26 cellular contexts compared by ENCODE assay signal in the genomic region with DNA sequence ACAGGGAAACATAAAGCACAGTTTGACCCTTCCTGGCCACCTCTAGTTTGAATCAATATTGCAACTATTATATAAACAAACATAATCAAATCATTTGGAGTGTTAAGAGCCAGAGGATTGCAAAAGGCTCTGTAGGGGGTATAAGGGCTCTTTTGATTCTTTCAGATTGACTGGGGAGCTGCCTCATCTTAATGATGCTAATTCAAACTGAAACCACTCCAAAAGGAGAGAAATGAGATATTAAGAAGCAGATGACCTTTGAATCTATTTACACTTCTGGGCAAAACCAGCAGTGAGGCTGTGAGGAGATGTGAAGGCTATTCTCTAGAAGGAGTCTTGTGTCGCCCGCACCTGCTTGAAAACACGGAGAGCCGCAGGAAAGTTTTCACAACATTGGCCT.
DNase-seq lines count a peak whose midpoint lies in the region; ATAC-seq and TF ChIP-seq lines count a peak whose summit lies in the region.
"Had no signal": no experiment of that assay in that cellular context is flagged by ENCODE, and none has a peak within 500 bp of the region (broad histone marks: within the 10 kb centered on the region; RNA-seq: fewer than 3 reads in every experiment).

No MANE protein-coding gene starts in this region.

- no peak overlapping the region for H3K4me2 ChIP-seq in Karpas-422 (ENCODE audit: low read depth, low read length, poor library complexity, severe bottlenecking)
- H3K4me2 ChIP-seq: BLaER1 treated with 17β-estradiol and CSF1 and Interleukin-3, amounts not matched to agents 10 nM and 100 nM had no signal

- H4K20me1 ChIP-seq in Karpas-422 (ENCODE audit: insufficient read depth, low read depth, low read length): no peaks in the 10 kb centered on the region
- H4K20me1 ChIP-seq: BLaER1 treated with 17β-estradiol and CSF1 and Interleukin-3, amounts not matched to agents 10 nM and 100 nM had no signal

- no peak overlapping the region for H2AFZ ChIP-seq in Karpas-422 (ENCODE audit: low read length)

- TF ChIP-seq CTCF in foreskin fibroblast (IDR thresholded peaks at IDR 0.05; ENCODE audit: low read depth, low read length): no peak

- no peaks in the 10 kb centered on the region for H3K9me3 ChIP-seq in Karpas-422 (ENCODE audit: low read length)
- H3K9me3 ChIP-seq: lower lobe of right lung had no signal

- H3K4me3 ChIP-seq in foreskin fibroblast (ENCODE audit: low read depth in 1 of 2, low read length in 2 of 2) (no peak overlapping the region), Karpas-422 (ENCODE audit: low read length) (no peak overlapping the region)
- H3K4me3 ChIP-seq: BLaER1 treated with 17β-estradiol and CSF1 and Interleukin-3, amounts not matched to agents 10 nM and 100 nM; dorsolateral prefrontal cortex; HAP-1; lower lobe of right lung had no signal

- no peaks in the 10 kb centered on the region for H3K36me3 ChIP-seq in Karpas-422 (ENCODE audit: insufficient read depth, low read length)
- H3K36me3 ChIP-seq: BLaER1 treated with 17β-estradiol and CSF1 and Interleukin-3, amounts not matched to agents 10 nM and 100 nM; HAP-1; lower lobe of right lung had no signal

- H3K27me3 ChIP-seq in Karpas-422 (ENCODE audit: low read length): no peaks in the 10 kb centered on the region
- H3K27me3 ChIP-seq: BLaER1 treated with 17β-estradiol and CSF1 and Interleukin-3, amounts not matched to agents 10 nM and 100 nM had no signal

- no peak overlapping the region for H3K9ac ChIP-seq in Karpas-422 (ENCODE audit: low read length)
- H3K9ac ChIP-seq: BLaER1 treated with 17β-estradiol and CSF1 and Interleukin-3, amounts not matched to agents 10 nM and 100 nM had no signal

- H3K27ac ChIP-seq in Karpas-422 (ENCODE audit: low read length): no peak overlapping the region
- H3K27ac ChIP-seq: BLaER1 treated with 17β-estradiol and CSF1 and Interleukin-3, amounts not matched to agents 10 nM and 100 nM; dorsolateral prefrontal cortex; lower lobe of right lung had no signal

- DNase-seq in NCI-H2227 (lab: John Stamatoyannopoulos, UW; ENCODE audit: unreplicated experiment): peak; percentile 73
- peak; percentile 36 for DNase-seq in retina
- no peak for DNase-seq in DMS153 (lab: John Stamatoyannopoulos, UW)
- DNase-seq in foreskin fibroblast: no peak
- no peak for DNase-seq in Karpas-422
- DNase-seq: activated B cell treated with CpG ODN at 0.5 μM for 24 hours; activated CD4-positive, alpha-beta T cell treated with anti-CD3 and anti-CD28 coated beads, Interleukin-2, amount 10 ng/mL, durations not matched to agents 7 days and 5 days; activated effector memory CD4-positive, alpha-beta T cell treated with Interleukin-2 at 50 U/mL for 16 hours; activated T-cell treated with anti-CD3 and anti-CD28 coated beads, Interleukin-2, amount 50 U/mL, for 1 hour; DMS79 treated with DMSO at 0.1 percent for 48 hours; dorsolateral prefrontal cortex; GDM1; kidney glomerular epithelial cell; lower lobe of right lung; NCI-H1048; NCI-H2029; NCI-H226; PC-3; stimulated activated CD4-positive, alpha-beta T cell treated with anti-CD3 and anti-CD28 coated beads, Interleukin-15, amount 100 ng/mL, for 24 hours; substantia nigra; T-helper 1 cell had no signal

- ATAC-seq in GM19025 (IDR thresholded peaks at IDR 0.05; ENCODE audit: low read depth, unreplicated experiment) (peak; percentile 54), HG02840 (IDR thresholded peaks at IDR 0.05; ENCODE audit: low FRiP score, unreplicated experiment) (peak; percentile 81)
- ATAC-seq: lower lobe of right lung; PC-3; stimulated activated memory B cell treated with anti-CD40 and anti-IgM and Interleukin-4, amounts not matched to agents 10 μg/mL and 1 μg/mL and 100 μg/mL, for 72 hours had no signal

- no peaks in the 10 kb centered on the region for H3K79me2 ChIP-seq in Karpas-422 (ENCODE audit: low read length)

- H3K9me2 ChIP-seq in Karpas-422 (replicated peaks; ENCODE audit: insufficient read depth, low read length): no peaks in the 10 kb centered on the region

- no peaks in the 10 kb centered on the region for H3K4me1 ChIP-seq in Karpas-422 (ENCODE audit: low read length)
- H3K4me1 ChIP-seq: HAP-1, lower lobe of right lung had no signal

Comparison
In these comparisons a context has a peak if more than half of its experiments do, and no peak if none do; other contexts are left out.
1. DNase-seq: peak in NCI-H2227 (single experiment) and retina (single experiment); none in DMS153 (single experiment), foreskin fibroblast (0 of 2) and Karpas-422 (single experiment).